In the genomic region with DNA sequence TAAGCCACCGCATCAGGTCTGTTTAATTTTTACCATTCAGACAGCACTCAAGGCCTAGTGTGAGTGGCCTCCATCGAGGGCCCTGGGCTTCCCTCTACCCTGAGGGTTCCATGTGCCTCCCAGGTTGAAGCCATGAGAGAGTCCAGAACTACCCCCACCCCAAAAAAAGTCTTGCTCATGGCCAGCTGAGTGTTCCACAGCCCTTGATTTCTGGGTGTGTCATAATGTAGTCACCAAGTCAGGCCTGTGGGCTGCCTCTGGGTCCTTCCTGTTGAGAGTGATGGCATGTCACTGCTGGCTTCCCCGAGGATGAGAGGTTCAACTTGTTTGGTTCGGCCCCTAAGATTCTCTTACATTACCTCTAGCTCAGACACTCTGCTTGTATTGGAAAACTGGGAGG, we compare ENCODE assay signal across 10 cellular contexts.
DNase-seq lines count a peak whose midpoint lies in the region; ATAC-seq, FAIRE-seq and TF ChIP-seq lines count a peak whose summit lies in the region.
"Had no signal": no experiment of that assay in that cellular context is flagged by ENCODE, and none has a peak within 500 bp of the region (broad histone marks: within the 10 kb centered on the region; RNA-seq: fewer than 3 reads in every experiment).

No MANE protein-coding gene starts in this region.

- H3K27ac ChIP-seq in right atrium auricular region, result peak overlapping the region; percentile 15 to 54
- peak overlapping the region; percentile 25 for H3K27ac ChIP-seq in vagina
- no peak overlapping the region for H3K27ac ChIP-seq in pancreas
- H3K27ac ChIP-seq: C4-2B had no signal

- H3K9me3 Mint-ChIP-seq in natural killer cell, result no peaks in the 10 kb centered on the region

- H3K36me3 ChIP-seq in right atrium auricular region (no peaks in the 10 kb centered on the region), vagina (no peaks in the 10 kb centered on the region), pancreas (no peaks in the 10 kb centered on the region)

- H3K9me3 ChIP-seq in right atrium auricular region, result no peaks in the 10 kb centered on the region
- H3K9me3 ChIP-seq in vagina, result no peaks in the 10 kb centered on the region
- no peaks in the 10 kb centered on the region for H3K9me3 ChIP-seq in pancreas

- no peak for TF ChIP-seq POLR2A in vagina (IDR thresholded peaks at IDR 0.05)

- intact Hi-C loops in left cardiac atrium (cut with DNase I), result loop anchor here (5.0 to 10.0 kb wide), 2 partner anchors 95 to 127 kb away; no protein-coding TSS in a partner anchor
- intact Hi-C loops in natural killer cell (cut with micrococcal nuclease), result loop anchor here (1.0 kb wide), 1 partner anchor 9 kb away; no protein-coding TSS in a partner anchor
- intact Hi-C loops in vagina (cut with DNase I), result loop anchor here (10.0 kb wide), 1 partner anchor 103 kb away; a partner anchor contains a TSS
- intact Hi-C loops in posterior vena cava (cut with DNase I), result loop anchor here (5.0 kb wide), 1 partner anchor 100 kb away; a partner anchor contains a TSS
- intact Hi-C loops in pancreas (cut with DNase I), result loop anchor here in 2 of 3 donors (5.0 to 10.0 kb wide), 2 partner anchors 83 to 100 kb away; a partner anchor contains a TSS

- no peak for FAIRE-seq in pancreas (lab: Jason Lieb, UNC)

- 91 to 97% methylated on average over 4 of the region's 4 CpGs for WGBS in pancreas, 2 donors

- TF ChIP-seq CTCF in right atrium auricular region (IDR thresholded peaks at IDR 0.05), result no peak
- TF ChIP-seq CTCF in natural killer cell (IDR thresholded peaks at IDR 0.05), result no peak
- TF ChIP-seq CTCF in vagina (IDR thresholded peaks at IDR 0.05), result no peak
- TF ChIP-seq CTCF in pancreas (IDR thresholded peaks at IDR 0.05), result no peak

- peaks cover 66 to 68% of the 10 kb centered on the region in 2 donors for H3K4me1 Mint-ChIP-seq in natural killer cell

- H3K27me3 ChIP-seq in right atrium auricular region (no peaks in the 10 kb centered on the region), vagina (no peaks in the 10 kb centered on the region), pancreas (no peaks in the 10 kb centered on the region)

- DNase-seq in right atrium auricular region (ENCODE audit: low spot score), result peak; percentile 55
- DNase-seq in left cardiac atrium, result no peak
- peak; percentile 60 for DNase-seq in activated naive CD4-positive, alpha-beta T cell treated with Interleukin-2 at 50 U/mL for 16 hours
- peak; percentile 40 for DNase-seq in natural killer cell
- DNase-seq in vagina (ENCODE audit: extremely low spot score in 2 of 2), result no peak
- DNase-seq in posterior vena cava (ENCODE audit: low spot score), result no peak
- no peak for DNase-seq in pancreas
- DNase-seq in islet precursor cell, result no peak

- H3K4me3 Mint-ChIP-seq in natural killer cell, result peak overlapping the region; percentile 61

- H3K27me3 Mint-ChIP-seq in natural killer cell (ENCODE audit: low read depth in 2 of 2), result no peaks in the 10 kb centered on the region

- peaks cover 0 to 25% of the 10 kb centered on the region in 2 donors for H3K4me1 ChIP-seq in right atrium auricular region
- H3K4me1 ChIP-seq in vagina, result peaks cover 47% of the 10 kb centered on the region
- H3K4me1 ChIP-seq in pancreas, result peaks cover 0 to 7% (median 3%) of the 10 kb centered on the region in 3 donors

- ATAC-seq in left cardiac atrium (no peak), natural killer cell (peak; percentile 29 to 63 (median 43)), pancreas (no peak)
- ATAC-seq: Right ventricle myocardium inferior had no signal

- H3K36me3 Mint-ChIP-seq in natural killer cell, result no peaks in the 10 kb centered on the region

- no peak overlapping the region for H3K4me3 ChIP-seq in right atrium auricular region
- H3K4me3 ChIP-seq in vagina, result no peak overlapping the region
- no peak overlapping the region for H3K4me3 ChIP-seq in pancreas

- peak overlapping the region; percentile 89 to 94 for H3K27ac Mint-ChIP-seq in natural killer cell

Comparison
In these comparisons a context has a peak if more than half of its experiments do, and no peak if none do; other contexts are left out.
1. DNase-seq: peak in right atrium auricular region (single experiment), activated naive CD4-positive, alpha-beta T cell treated with Interleukin-2 at 50 U/mL for 16 hours (single experiment) and natural killer cell (single experiment); none in left cardiac atrium (single experiment), vagina (0 of 2), posterior vena cava (single experiment), pancreas (0 of 6) and islet precursor cell (single experiment).
2. H3K27ac ChIP-seq: peak in right atrium auricular region (2 of 2) and vagina (single experiment); none in pancreas (0 of 4).
3. ATAC-seq: peak in natural killer cell (3 of 3); none in left cardiac atrium (0 of 2) and pancreas (0 of 4).